16 cellular contexts compared by ENCODE assay signal in genomic region chr21:42509239-42509638, GRCh38. TPM values are rescaled to one million over a fixed set of nuclear protein-coding genes. Genes with fewer than 3 reads are reported as not detected.
DNase-seq lines count a peak whose midpoint lies in the region; ATAC-seq and TF ChIP-seq lines count a peak whose summit lies in the region.
"Had no signal": no experiment of that assay in that cellular context is flagged by ENCODE, and none has a peak within 500 bp of the region (broad histone marks: within the 10 kb centered on the region; RNA-seq: fewer than 3 reads in every experiment).

No MANE protein-coding gene starts in this region.

- DNase-seq in right atrium auricular region (ENCODE audit: low spot score), result peak; percentile 51
- DNase-seq in left ventricle myocardium inferior, result no peak
- peak; percentile 32 for DNase-seq in chondrocyte (ENCODE audit: low spot score)
- DNase-seq in lower lobe of right lung, result no peak
- no peak for DNase-seq in transverse colon
- no peak for DNase-seq in T-helper 17 cell
- DNase-seq in cardiac septum (ENCODE audit: low spot score), result no peak
- DNase-seq: COR-L47, NCI-H1436 treated with DMSO at 0.1 percent for 48 hours, NCI-H2081, NCI-H526 treated with DMSO at 0.1 percent for 48 hours had no signal

- H3K4me1 Mint-ChIP-seq in chondrocyte (ENCODE audit: low read depth), result no peaks in the 10 kb centered on the region
- peaks cover 9% of the 10 kb centered on the region for H3K4me1 Mint-ChIP-seq in T-helper 17 cell

- H3K9me3 ChIP-seq in right atrium auricular region (no peaks in the 10 kb centered on the region), left ventricle myocardium inferior (replicated peaks) (no peaks in the 10 kb centered on the region), lower lobe of right lung (no peaks in the 10 kb centered on the region), transverse colon (no peaks in the 10 kb centered on the region), T-helper 17 cell (ENCODE audit: control insufficient read depth, low read length, poor library complexity, severe bottlenecking) (no peaks in the 10 kb centered on the region)
- H3K9me3 ChIP-seq: A549, HAP-1 had no signal

- peaks cover 6% of the 10 kb centered on the region for H3K27me3 Mint-ChIP-seq in chondrocyte (ENCODE audit: low read depth)
- H3K27me3 Mint-ChIP-seq in T-helper 17 cell, result no peaks in the 10 kb centered on the region

- no peak overlapping the region for H3K4me3 ChIP-seq in right atrium auricular region
- no peak overlapping the region for H3K4me3 ChIP-seq in left ventricle myocardium inferior
- H3K4me3 ChIP-seq in lower lobe of right lung, result no peak overlapping the region
- no peak overlapping the region for H3K4me3 ChIP-seq in transverse colon
- H3K4me3 ChIP-seq: A549, HAP-1 had no signal

- TF ChIP-seq CTCF in right atrium auricular region (IDR thresholded peaks at IDR 0.05) (no peak), left ventricle myocardium inferior (IDR thresholded peaks at IDR 0.05; ENCODE audit: borderline replicate concordance) (no peak), chondrocyte (IDR thresholded peaks at IDR 0.05) (no peak), lower lobe of right lung (IDR thresholded peaks at IDR 0.05) (no peak), transverse colon (IDR thresholded peaks at IDR 0.05) (no peak)

- no peak overlapping the region for H3K27ac ChIP-seq in right atrium auricular region
- H3K27ac ChIP-seq in left ventricle myocardium inferior (replicated peaks), result no peak overlapping the region
- peak overlapping the region; percentile 13 for H3K27ac ChIP-seq in lower lobe of right lung
- no peak overlapping the region for H3K27ac ChIP-seq in transverse colon
- H3K27ac ChIP-seq: A549, C4-2B had no signal

- H3K27me3 ChIP-seq in right atrium auricular region, result no peaks in the 10 kb centered on the region
- no peaks in the 10 kb centered on the region for H3K27me3 ChIP-seq in left ventricle myocardium inferior (ENCODE audit: low read depth)
- H3K27me3 ChIP-seq in lower lobe of right lung (ENCODE audit: low read depth), result no peaks in the 10 kb centered on the region
- H3K27me3 ChIP-seq in transverse colon, result no peaks in the 10 kb centered on the region

- in situ Hi-C loops in transverse colon (cut with MboI; ENCODE audit: low pct_ligation_motif_present in 1 of 4, low pct_unique_long_range_greater_than_20kb in 1 of 4, low sequenced_read_pairs in 3 of 4), result no loop called here

- no peaks in the 10 kb centered on the region for H3K36me3 Mint-ChIP-seq in chondrocyte (ENCODE audit: low read depth)
- no peaks in the 10 kb centered on the region for H3K36me3 Mint-ChIP-seq in T-helper 17 cell (ENCODE audit: low read depth)

- ATAC-seq in lower lobe of right lung, result peak in 1 of 2 donors; percentile 59
- no peak for ATAC-seq in T-helper 17 cell
- no peak for ATAC-seq in GM19328 (IDR thresholded peaks at IDR 0.05; ENCODE audit: unreplicated experiment)
- ATAC-seq: A549 had no signal

- H3K4me3 Mint-ChIP-seq in chondrocyte (ENCODE audit: unreplicated experiment) (no peak overlapping the region), T-helper 17 cell (no peak overlapping the region)

- H3K27ac Mint-ChIP-seq in chondrocyte (ENCODE audit: unreplicated experiment) (no peak overlapping the region), T-helper 17 cell (no peak overlapping the region)

- H3K36me3 ChIP-seq in right atrium auricular region (no peaks in the 10 kb centered on the region), left ventricle myocardium inferior (no peaks in the 10 kb centered on the region), lower lobe of right lung (no peaks in the 10 kb centered on the region), transverse colon (no peaks in the 10 kb centered on the region)
- H3K36me3 ChIP-seq: HAP-1 had no signal

- WGBS in transverse colon (ENCODE audit: low coverage in 1 of 2), 2 donors, result 80 to 90% methylated on average over 9 to 11 of the region's 11 CpGs

- no peak for TF ChIP-seq EP300 in transverse colon (IDR thresholded peaks at IDR 0.05; ENCODE audit: low read depth)

- H3K4me1 ChIP-seq in right atrium auricular region (peaks cover 0 to 5% of the 10 kb centered on the region in 2 donors), left ventricle myocardium inferior (peaks cover 3% of the 10 kb centered on the region), lower lobe of right lung (peaks cover 9% of the 10 kb centered on the region), transverse colon (peaks cover 0 to 6% (median 3%) of the 10 kb centered on the region in 4 donors)
- H3K4me1 ChIP-seq: A549, HAP-1 had no signal

- intact Hi-C loops in left ventricle myocardium inferior (cut with micrococcal nuclease), result no loop called here
- intact Hi-C loops in lower lobe of right lung (cut with DNase I), result no loop called here
- intact Hi-C loops in transverse colon (cut with DNase I; ENCODE audit: low total_unique reads), result no loop called here
- intact Hi-C loops in cardiac septum (cut with DNase I), result no loop called here

- TF ChIP-seq POLR2A in transverse colon (IDR thresholded peaks at IDR 0.05), result no peak

- no peaks in the 10 kb centered on the region for H3K9me3 Mint-ChIP-seq in chondrocyte (ENCODE audit: low read depth)

RNA-seq across cellular contexts. Expression of gene SLC37A1, which starts 4.4 kb away (rescaled TPM):
- total RNA-seq in right atrium auricular region (1 to 10 TPM; 2.0 to 5.0 TPM), left ventricle myocardium inferior (3.8 TPM), chondrocyte (3.5 to 4.8 TPM (median 4.7 TPM) in 3 replicates), lower lobe of right lung (28.9 TPM), transverse colon (100 to 1,000 TPM in 3 of 4 donors, 10 to 100 TPM in 1; 80.8 to 139 (median 117) TPM), T-helper 17 cell (10 to 100 TPM; 21.0 to 24.0 TPM), cardiac septum (6.7 TPM)

RNA-seq across cellular contexts. Expression of gene RSPH1, which starts 13.2 kb away (rescaled TPM):
- total RNA-seq in right atrium auricular region (not detected), left ventricle myocardium inferior (not detected), chondrocyte (0.15 TPM in 1 of 3 replicates, not detected in the others), lower lobe of right lung (18.1 TPM), transverse colon (1 to 10 TPM in 3 of 4 donors, under 1 TPM in 1; 0.80 to 10.0 (median 8.0) TPM), T-helper 17 cell (under 1 TPM in 1 of 2 donors, not detected in 1; 0.47 TPM), cardiac septum (not detected)
- total RNA-seq: HT1080 had no signal

Comparison
In these comparisons a context has a peak if more than half of its experiments do, and no peak if none do; other contexts are left out.
1. DNase-seq: peak in right atrium auricular region (single experiment) and chondrocyte (single experiment); none in left ventricle myocardium inferior (single experiment), lower lobe of right lung (single experiment), transverse colon (single experiment), T-helper 17 cell (0 of 3) and cardiac septum (single experiment).